ENCODE assay signal across 8 cellular contexts in genomic region chr2:237686659-237687136, GRCh38. TPM values are rescaled to one million over a fixed set of nuclear protein-coding genes. Genes with fewer than 3 reads are reported as not detected.
DNase-seq lines count a peak whose midpoint lies in the region; ATAC-seq, FAIRE-seq and TF ChIP-seq lines count a peak whose summit lies in the region.

No MANE protein-coding gene starts in this region.

- H3K4ac ChIP-seq in IMR-90 (ENCODE audit: low read depth, low read length): peak overlapping the region; percentile 61
- H3K4ac ChIP-seq in neuronal stem cell (ENCODE audit: low read length): no peak overlapping the region

- H4K8ac ChIP-seq in IMR-90 (ENCODE audit: low read depth in 2 of 2, low read length in 2 of 2): peak overlapping the region in 1 of 2 experiments; percentile 41; a peak in 1 of 4 replicates
- no peak overlapping the region for H4K8ac ChIP-seq in neuronal stem cell (ENCODE audit: low read depth, low read length)

- H3K4me1 Mint-ChIP-seq in CD4-positive, alpha-beta memory T cell: peaks cover 44 to 68% (median 53%) of the 10 kb centered on the region in 4 donors

- peaks cover 11% of the 10 kb centered on the region for H3K9me1 ChIP-seq in IMR-90 (ENCODE audit: insufficient read depth, low read length)

- no peak overlapping the region for H4K5ac ChIP-seq in IMR-90 (ENCODE audit: low read depth, low read length)

- CTCF ChIA-PET in CD4-positive, alpha-beta memory T cell (lab: Charles Lee; ENCODE audit: partially characterized antibody): interaction anchor here (1.4 to 15.7 kb wide), 5 partner anchors 11 to 58 kb away, joined by 3 to 376 read pairs (median 15); no protein-coding TSS in a partner anchor
- CTCF ChIA-PET in IMR-90 (lab: Yijun Ruan, JAX): interaction anchor here (1.1 to 2.0 kb wide), 3 partner anchors 9 to 83 kb away, joined by 4 to 8 read pairs (median 7); no protein-coding TSS in a partner anchor

- POLR2A ChIA-PET in CD4-positive, alpha-beta memory T cell (lab: Charles Lee; ENCODE audit: partially characterized antibody): interaction anchor here (2.2 to 13.6 kb wide), 3 partner anchors 12 to 58 kb away, joined by 11 to 607 read pairs (median 210); no protein-coding TSS in a partner anchor
- POLR2A ChIA-PET in IMR-90 (lab: Charles Lee; ENCODE audit: unreplicated experiment): no interaction called here

- H3K9me3 ChIP-seq in CD4-positive, alpha-beta memory T cell (ENCODE audit: control insufficient read depth in 1 of 2, low read length in 2 of 2): no peaks in the 10 kb centered on the region
- H3K9me3 ChIP-seq in IMR-90 (ENCODE audit: control insufficient read depth, insufficient read depth, low read length) (no peaks in the 10 kb centered on the region), neuronal stem cell (replicated peaks in 1 of 2; ENCODE audit: control insufficient read depth in 2 of 2, insufficient read depth in 1 of 2, low read depth in 1 of 2, low read length in 2 of 2) (peaks cover 0 to 4% of the 10 kb centered on the region in 2 donors), SJCRH30 (replicated peaks) (no peaks in the 10 kb centered on the region)

- in situ Hi-C loops in IMR-90 (cut with MboI; ENCODE audit: low sequenced_read_pairs): no loop called here

- no peak overlapping the region for H2BK12ac ChIP-seq in neuronal stem cell (ENCODE audit: low read length)

- H3K36me3 Mint-ChIP-seq in CD4-positive, alpha-beta memory T cell: peaks cover 0 to 1% of the 10 kb centered on the region in 2 donors

- BruUV-seq in IMR-90 (replicated peaks; lab: Mats Ljungman, UMichigan): no TSS peak

- H3K27ac ChIP-seq in CD4-positive, alpha-beta memory T cell (ENCODE audit: low read depth, low read length): peak overlapping the region; percentile 95
- H3K27ac ChIP-seq in IMR-90 (ENCODE audit: insufficient read depth, low read length): peak overlapping the region; percentile 29; the same call in 1 of the 2 replicates
- H3K27ac ChIP-seq in neuronal stem cell (replicated peaks; ENCODE audit: low read length): no peak overlapping the region
- no peak overlapping the region for H3K27ac ChIP-seq in SJCRH30

- peak overlapping the region; percentile 11 for H2AK9ac ChIP-seq in IMR-90 (replicated peaks; ENCODE audit: low read depth, low read length, poor library complexity)

- H3K4me3 Mint-ChIP-seq in CD4-positive, alpha-beta memory T cell: peak overlapping the region in 5 of 8 donors; percentile 21 to 88 (median 29)

- H3K56ac ChIP-seq in IMR-90 (ENCODE audit: extremely low read depth, insufficient read depth, low read length): no peak overlapping the region

- peaks cover 55% of the 10 kb centered on the region for H3K4me1 ChIP-seq in CD4-positive, alpha-beta memory T cell (ENCODE audit: insufficient read depth, low read length)
- H3K4me1 ChIP-seq in IMR-90 (ENCODE audit: control insufficient read depth, insufficient read depth, low read length) (peaks cover 15% of the 10 kb centered on the region), neuronal stem cell (ENCODE audit: control insufficient read depth in 2 of 2, insufficient read depth in 1 of 2, low read depth in 1 of 2, low read length in 2 of 2) (peaks cover 2 to 4% of the 10 kb centered on the region in 2 donors), SJCRH30 (peaks cover 9% of the 10 kb centered on the region)

- H4K91ac ChIP-seq in IMR-90 (ENCODE audit: insufficient read depth, low read depth, low read length) (peak overlapping the region; percentile 39), neuronal stem cell (ENCODE audit: low read depth, low read length, poor library complexity) (no peak overlapping the region)

- ATAC-seq in IMR-90 (ENCODE audit: low read depth): no peak
- no peak for ATAC-seq in GM21528 (IDR thresholded peaks at IDR 0.05; ENCODE audit: low FRiP score, unreplicated experiment)
- no peak for ATAC-seq in GM19035 (IDR thresholded peaks at IDR 0.05; ENCODE audit: unreplicated experiment)

- 0 out of 2 replicates have a peak, but pooled peaks cover 6% of the 10 kb centered on the region for H4K20me1 ChIP-seq in IMR-90 (ENCODE audit: insufficient read depth, low read length)

- intact Hi-C loops in CD4-positive, alpha-beta memory T cell (cut with micrococcal nuclease): loop anchor here (1.0 kb wide), 1 partner anchor 11 kb away; no protein-coding TSS in a partner anchor
- intact Hi-C loops in IMR-90 (cut with micrococcal nuclease): loop anchor here (2.0 to 5.0 kb wide), 2 partner anchors 14 to 61 kb away; no protein-coding TSS in a partner anchor

- TF ChIP-seq CTCF in IMR-90 (conservative IDR thresholded peaks at IDR 0.05; ENCODE audit: low read depth, low read length) (peak; percentile 39), bronchial epithelial cell (IDR thresholded peaks at IDR 0.05; ENCODE audit: insufficient read depth, low read length, severe bottlenecking) (peak; percentile 24)

- no peak overlapping the region for H3K4me3 ChIP-seq in CD4-positive, alpha-beta memory T cell (ENCODE audit: low read length in 2 of 2)
- H3K4me3 ChIP-seq in IMR-90 (ENCODE audit: insufficient read depth, low read depth, low read length) (no peak overlapping the region), bronchial epithelial cell (ENCODE audit: low read depth, low read length) (no peak overlapping the region), neuronal stem cell (ENCODE audit: low read length in 2 of 2) (no peak overlapping the region), SJCRH30 (no peak overlapping the region)

- H3K36me3 ChIP-seq in CD4-positive, alpha-beta memory T cell (ENCODE audit: insufficient read depth, low read length): no peaks in the 10 kb centered on the region
- H3K36me3 ChIP-seq in IMR-90 (ENCODE audit: control insufficient read depth, insufficient read depth, low read length): peaks cover 2% of the 10 kb centered on the region; the same call in 1 of the 2 replicates
- no peaks in the 10 kb centered on the region for H3K36me3 ChIP-seq in bronchial epithelial cell (ENCODE audit: control insufficient read depth, insufficient read depth, low read length)
- H3K36me3 ChIP-seq in neuronal stem cell (replicated peaks in 1 of 2; ENCODE audit: control insufficient read depth in 2 of 2, insufficient read depth in 2 of 2, low read length in 2 of 2): peaks cover 0 to 15% of the 10 kb centered on the region in 2 donors
- peaks cover 32% of the 10 kb centered on the region for H3K36me3 ChIP-seq in SJCRH30

- dilution Hi-C loops in IMR-90 (cut with HindIII; ENCODE audit: low sequenced_read_pairs, unreplicated experiment): no loop called here

- no peak overlapping the region for H3K9ac ChIP-seq in IMR-90 (ENCODE audit: low read depth, low read length)
- peak overlapping the region; percentile 63 for H3K9ac ChIP-seq in neuronal stem cell (ENCODE audit: low read depth, low read length, poor library complexity)

- WGBS in IMR-90 (ENCODE audit: extremely low coverage in 2 of 2, insufficient read length in 1 of 2), 2 experiments: 75% methylated on average over 7 of the region's 11 CpGs; no CpG with 5 or more reads in 1 of the 2 experiments
- WGBS in neuronal stem cell (ENCODE audit: extremely low coverage in 2 of 2, insufficient read length in 2 of 2, insufficient replicate concordance in 1 of 2), 2 donors: no CpG with 5 or more reads among the region's 11 CpGs

- H2AFZ ChIP-seq in IMR-90 (replicated peaks; ENCODE audit: low read length, poor library complexity) (peak overlapping the region; percentile 17), neuronal stem cell (ENCODE audit: low read length) (no peak overlapping the region)

- H3K14ac ChIP-seq in IMR-90 (replicated peaks; ENCODE audit: low read depth, low read length) (peak overlapping the region; percentile 82), neuronal stem cell (ENCODE audit: low read length) (no peak overlapping the region)

- H3K18ac ChIP-seq in IMR-90 (ENCODE audit: low read depth, low read length) (peak overlapping the region; percentile 19; the same call in 1 of the 2 replicates), neuronal stem cell (ENCODE audit: low read length) (peak overlapping the region; percentile 66)

- H2BK15ac ChIP-seq in IMR-90 (ENCODE audit: low read depth, low read length) (peak overlapping the region; percentile 11; the same call in 1 of the 3 replicates), neuronal stem cell (ENCODE audit: low read length) (no peak overlapping the region)

- no peak overlapping the region for H3K4me2 ChIP-seq in IMR-90 (ENCODE audit: low read depth, low read length)
- no peak overlapping the region for H3K4me2 ChIP-seq in neuronal stem cell (ENCODE audit: insufficient read depth, low read length, poor library complexity, severe bottlenecking)

- H2BK5ac ChIP-seq in IMR-90 (ENCODE audit: low read depth, low read length, poor library complexity, severe bottlenecking) (peak overlapping the region; percentile 34), neuronal stem cell (ENCODE audit: low read length) (no peak overlapping the region)

- no peak for TF ChIP-seq POLR2A in IMR-90 (IDR thresholded peaks at IDR 0.05; ENCODE audit: low read depth, low read length)

- peak overlapping the region; percentile 33; the same call in 1 of the 2 replicates for H2BK20ac ChIP-seq in IMR-90 (ENCODE audit: low read depth, low read length)

- peak overlapping the region; percentile 3; the same call in 1 of the 2 replicates for H3K23ac ChIP-seq in IMR-90 (ENCODE audit: low read depth, low read length)
- H3K23ac ChIP-seq in neuronal stem cell (ENCODE audit: low read depth, low read length, poor library complexity): no peak overlapping the region

- H3K27ac Mint-ChIP-seq in CD4-positive, alpha-beta memory T cell: peak overlapping the region; percentile 99 to 100 (median 100)

- H3K9me3 Mint-ChIP-seq in CD4-positive, alpha-beta memory T cell: no peaks in the 10 kb centered on the region

- no peaks in the 10 kb centered on the region for H3K27me3 Mint-ChIP-seq in CD4-positive, alpha-beta memory T cell

- H2AK5ac ChIP-seq in IMR-90 (ENCODE audit: low read depth, low read length) (peak overlapping the region; percentile 90), neuronal stem cell (ENCODE audit: low read depth, low read length) (peak overlapping the region; percentile 63)

- H3K79me1 ChIP-seq in IMR-90 (ENCODE audit: low read depth in 1 of 2, low read length in 2 of 2): peaks cover 23 to 75% of the 10 kb centered on the region in 2 experiments
- H3K79me1 ChIP-seq in neuronal stem cell (ENCODE audit: low read depth, low read length): peaks cover 2% of the 10 kb centered on the region

- TF ChIP-seq RAD21 in IMR-90 (IDR thresholded peaks at IDR 0.05; ENCODE audit: low read length): peak; percentile 25

- H3K27me3 ChIP-seq in CD4-positive, alpha-beta memory T cell (ENCODE audit: insufficient read depth, low read length): no peaks in the 10 kb centered on the region
- H3K27me3 ChIP-seq in IMR-90 (ENCODE audit: control insufficient read depth, insufficient read depth, low read length): no peaks in the 10 kb centered on the region
- no peaks in the 10 kb centered on the region for H3K27me3 ChIP-seq in bronchial epithelial cell (ENCODE audit: control insufficient read depth, insufficient read depth, low read length)
- H3K27me3 ChIP-seq in neuronal stem cell (ENCODE audit: control insufficient read depth in 3 of 3, insufficient read depth in 3 of 3, low read depth in 1 of 3, low read length in 3 of 3): no peaks in the 10 kb centered on the region
- no peaks in the 10 kb centered on the region for H3K27me3 ChIP-seq in SJCRH30

- H2BK120ac ChIP-seq in IMR-90 (ENCODE audit: low read depth, low read length) (peak overlapping the region; percentile 28), neuronal stem cell (ENCODE audit: low read depth, low read length) (peak overlapping the region; percentile 66)

- DNase-seq in CD4-positive, alpha-beta memory T cell: no peak
- DNase-seq in IMR-90 (peak; percentile 43), bronchial epithelial cell (ENCODE audit: low read depth) (no peak), neuronal stem cell (ENCODE audit: low spot score) (no peak), SJCRH30 (no peak)
- DNase-seq in stimulated activated CD4-positive, alpha-beta T cell treated with anti-CD3 and anti-CD28 coated beads, Interleukin-2, amount 100 ng/mL, for 24 hours: no peak

- no peak for FAIRE-seq in bronchial epithelial cell (lab: Jason Lieb, UNC)

RNA-seq across cellular contexts. Expression of gene LRRFIP1, which starts 59.3 kb away (rescaled TPM):
- 100 to 1,000 TPM; 114 to 119 TPM for total RNA-seq in CD4-positive, alpha-beta memory T cell
- 100 to 1,000 TPM in 1 of 2 donors, 10 to 100 TPM in 1; 88.0 to 198 TPM for polyA plus RNA-seq in CD4-positive, alpha-beta memory T cell
- total RNA-seq in IMR-90 (2012; rRNA removed) (52.2 and 63.0 TPM in 2 replicates), bronchial epithelial cell (115 and 183 TPM in 2 replicates)
- 47.4 and 54.4 TPM in 2 replicates for polyA plus RNA-seq in IMR-90 (2012; rRNA removed)
- 22.4 and 32.2 TPM in 2 replicates for polyA plus RNA-seq in IMR-90 (2012; cell fraction: cytosol; rRNA removed)
- polyA plus RNA-seq in IMR-90 (2012; cell fraction: nucleus; rRNA removed; ENCODE audit: low replicate concordance): 26.6 and 80.9 TPM in 2 replicates
- 30.3 TPM for polyA plus RNA-seq in neuronal stem cell (2013, experiment 1 of 2)
- polyA plus RNA-seq in neuronal stem cell (2013, experiment 2 of 2): 33.9 TPM
- 53.3 and 61.5 TPM in 2 replicates for total RNA-seq in SJCRH30 (2014; rRNA removed; shearing (Covaris generic))

Comparison
In these comparisons a context has a peak if more than half of its experiments do, and no peak if none do; other contexts are left out.
1. H3K27ac ChIP-seq: peak in CD4-positive, alpha-beta memory T cell (single experiment) and IMR-90 (single experiment); none in neuronal stem cell (single experiment) and SJCRH30 (single experiment).